Comparison of ENCODE assay signal across 8 cellular contexts in genomic region chr1:204446413-204447111, GRCh38. TPM values are rescaled to one million over a fixed set of nuclear protein-coding genes. Genes with fewer than 3 reads are reported as not detected.
A peak's percentile ranks its signal among the peaks of the same experiment; 100 is the strongest.
DNase-seq lines count a peak whose midpoint lies in the region; ATAC-seq and TF ChIP-seq lines count a peak whose summit lies in the region.

No MANE protein-coding gene starts in this region.

- peak; percentile 54 for DNase-seq in COLO829 (ENCODE audit: low spot score)
- peak; percentile 94 for DNase-seq in NCI-H1436 treated with DMSO at 0.1 percent for 48 hours (lab: John Stamatoyannopoulos, UW)
- DNase-seq in T-helper 1 cell = peak; percentile 47 to 73 (median 69)
- peak; percentile 56 for DNase-seq in amniotic epithelial cell (ENCODE audit: low read depth)
- DNase-seq in right atrium auricular region (ENCODE audit: low spot score) = no peak
- DNase-seq in retinal pigment epithelial cell (ENCODE audit: low read depth) = no peak

- H3K4me3 ChIP-seq in right atrium auricular region (no peak overlapping the region), retinal pigment epithelial cell (ENCODE audit: low read length) (no peak overlapping the region)

- peak overlapping the region; percentile 32 to 34 for H3K27ac ChIP-seq in right atrium auricular region

- H3K4me1 ChIP-seq in right atrium auricular region = peaks cover 0 to 71% of the 10 kb centered on the region in 2 donors

- no peaks in the 10 kb centered on the region for H3K9me3 ChIP-seq in right atrium auricular region

- H3K36me3 ChIP-seq in right atrium auricular region = peaks cover 49% of the 10 kb centered on the region

- peak; percentile 73 to 84 for TF ChIP-seq CTCF in right atrium auricular region (IDR thresholded peaks at IDR 0.05)
- TF ChIP-seq CTCF in retinal pigment epithelial cell (conservative IDR thresholded peaks at IDR 0.05; ENCODE audit: low read depth, low read length) = peak; percentile 88

- peak; percentile 78 for ATAC-seq in GM21786 (IDR thresholded peaks at IDR 0.05; ENCODE audit: unreplicated experiment)
- no peak for ATAC-seq in GM18520 (IDR thresholded peaks at IDR 0.05; ENCODE audit: unreplicated experiment)

- no peaks in the 10 kb centered on the region for H3K27me3 ChIP-seq in right atrium auricular region

RNA-seq across cellular contexts. Expression of gene PPP1R15B, which starts 34.9 kb away (rescaled TPM):
- 10 to 100 TPM; 27.3 to 30.9 TPM for total RNA-seq in right atrium auricular region

RNA-seq across cellular contexts. Expression of gene PIK3C2B, which starts 48.0 kb away (rescaled TPM):
- total RNA-seq in right atrium auricular region = 10 to 100 TPM; 13.1 to 19.4 TPM

Comparison
In these comparisons a context has a peak if more than half of its experiments do, and no peak if none do; other contexts are left out.
1. DNase-seq: peak in COLO829 (single experiment), NCI-H1436 treated with DMSO at 0.1 percent for 48 hours (single experiment), T-helper 1 cell (5 of 5) and amniotic epithelial cell (single experiment); none in right atrium auricular region (single experiment) and retinal pigment epithelial cell (single experiment).